In genomic region chr12:96902076-96902475, GRCh38 we compare ENCODE assay signal across 16 cellular contexts. TPM values are rescaled to one million over a fixed set of nuclear protein-coding genes. Genes with fewer than 3 reads are reported as not detected.
A peak's percentile ranks its signal among the peaks of the same experiment; 100 is the strongest.
DNase-seq lines count a peak whose midpoint lies in the region; TF ChIP-seq lines count a peak whose summit lies in the region.
"Had no signal": no experiment of that assay in that cellular context is flagged by ENCODE, and none has a peak within 500 bp of the region (broad histone marks: within the 10 kb centered on the region; RNA-seq: fewer than 3 reads in every experiment).

No MANE protein-coding gene starts in this region.

- intact Hi-C loops in uterus (cut with DNase I; ENCODE audit: low total_unique reads): no loop called here

- no peaks in the 10 kb centered on the region for H3K4me1 ChIP-seq in uterus
- H3K4me1 ChIP-seq: thyroid gland had no signal

- no peak for TF ChIP-seq CTCF in uterus (IDR thresholded peaks at IDR 0.05)

- H3K36me3 ChIP-seq in uterus: no peaks in the 10 kb centered on the region
- H3K36me3 ChIP-seq: brain microvascular endothelial cell, thyroid gland had no signal

- no peaks in the 10 kb centered on the region for H3K9me3 ChIP-seq in uterus
- H3K9me3 ChIP-seq: thyroid gland had no signal

- no peaks in the 10 kb centered on the region for H3K27me3 ChIP-seq in uterus
- H3K27me3 ChIP-seq: brain microvascular endothelial cell, thyroid gland had no signal

- TF ChIP-seq POLR2A in uterus (IDR thresholded peaks at IDR 0.05): no peak

- no peak overlapping the region for H3K27ac ChIP-seq in uterus
- H3K27ac ChIP-seq: brain microvascular endothelial cell, thyroid gland had no signal

- DNase-seq in DMS53 (lab: John Stamatoyannopoulos, UW): peak; percentile 44
- DNase-seq in DMS53 treated with DMSO at 0.1 percent for 48 hours (lab: John Stamatoyannopoulos, UW; ENCODE audit: unreplicated experiment): no peak
- DNase-seq in HT-29 (ENCODE audit: low spot score): peak; percentile 16
- DNase-seq in RKO (ENCODE audit: low spot score): peak; percentile 27
- DNase-seq in iris pigment epithelial cell (ENCODE audit: low read depth): peak; percentile 24
- no peak for DNase-seq in D341Med (ENCODE audit: low spot score)
- no peak for DNase-seq in uterus
- no peak for DNase-seq in stimulated activated CD4-positive, alpha-beta T cell treated with anti-CD3 and anti-CD28 coated beads, Interleukin-12 subunit alpha, Interleukin-12 subunit beta, amount 100 ng/mL, for 4 hours
- DNase-seq: activated CD4-positive, alpha-beta memory T cell treated with anti-CD3 and anti-CD28 coated beads for 36 hours; activated gamma-delta T cell treated with Interleukin-2 at 50 U/mL for 16 hours; brain microvascular endothelial cell; hypothalamus; NCI-H1436; NK-92 treated with Interleukin-12 subunit alpha and Interleukin-12 subunit beta, amount 100 ng/mL, for 24 hours; thyroid gland had no signal

- H3K4me3 ChIP-seq in uterus: no peak overlapping the region
- H3K4me3 ChIP-seq: lung, thyroid gland had no signal

RNA-seq across cellular contexts. Expression of gene NEDD1, which starts 5.0 kb away (rescaled TPM):
- 12.4 and 18.6 TPM in 2 replicates for total RNA-seq in HT-29 (2014; rRNA removed; shearing (Covaris generic))
- total RNA-seq in uterus: 10 to 100 TPM; 13.3 to 54.2 (median 36.3) TPM

Comparison
In these comparisons a context has a peak if more than half of its experiments do, and no peak if none do; other contexts are left out.
1. DNase-seq: peak in DMS53 (single experiment), HT-29 (single experiment), RKO (single experiment) and iris pigment epithelial cell (single experiment); none in DMS53 treated with DMSO at 0.1 percent for 48 hours (single experiment), D341Med (single experiment), uterus (0 of 2) and stimulated activated CD4-positive, alpha-beta T cell treated with anti-CD3 and anti-CD28 coated beads, Interleukin-12 subunit alpha, Interleukin-12 subunit beta, amount 100 ng/mL, for 4 hours (single experiment).